28 cellular contexts compared by ENCODE assay signal in the genomic region with DNA sequence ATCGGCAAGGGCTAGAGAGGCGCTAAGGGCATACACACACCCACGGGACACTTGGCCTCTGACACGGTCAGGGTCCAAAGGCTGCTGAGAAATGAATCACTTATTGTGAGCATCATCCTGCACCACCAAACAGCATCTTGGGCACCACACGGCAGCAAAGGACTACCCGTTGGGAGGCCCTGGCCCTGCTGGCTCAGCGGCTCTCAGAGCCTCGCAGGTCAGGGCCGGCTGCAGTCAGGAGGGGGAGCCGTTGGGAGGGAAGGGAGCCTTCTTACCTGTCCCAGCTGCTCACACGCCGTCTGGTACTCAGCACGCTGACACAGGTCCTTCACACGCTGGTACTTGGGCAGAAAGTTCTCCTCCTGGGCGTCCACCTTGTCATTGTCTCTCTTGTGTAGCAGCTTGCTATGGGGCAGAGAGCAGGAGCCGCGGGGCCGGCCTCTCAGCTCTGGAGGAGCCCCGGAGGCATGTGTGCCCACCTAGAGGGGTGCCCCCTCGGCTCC.
DNase-seq lines count a peak whose midpoint lies in the region; ATAC-seq, FAIRE-seq and TF ChIP-seq lines count a peak whose summit lies in the region.
"Had no signal": no experiment of that assay in that cellular context is flagged by ENCODE, and none has a peak within 500 bp of the region (broad histone marks: within the 10 kb centered on the region; RNA-seq: fewer than 3 reads in every experiment).

No MANE protein-coding gene starts in this region.

- H4K20me1 ChIP-seq in HepG2 (ENCODE audit: insufficient read depth, low read length) (no peaks in the 10 kb centered on the region), PC-3 (ENCODE audit: low read length) (no peaks in the 10 kb centered on the region)

- TF ChIP-seq RAD21 in HepG2 (CRISPR knock-in tag; IDR thresholded peaks at IDR 0.05), result 0 out of 2 replicates have a peak, but pooled peaks have one; percentile 40

- TF ChIP-seq EP300 in HepG2 (IDR thresholded peaks at IDR 0.05; ENCODE audit: low read depth in 2 of 2, low read length in 2 of 2) (no peak), HepG2 (CRISPR knock-in tag; IDR thresholded peaks at IDR 0.05; ENCODE audit: borderline replicate concordance) (no peak)

- H3K27ac Mint-ChIP-seq in activated CD4-positive, alpha-beta T cell treated with anti-CD3 and anti-CD28 coated beads for 36 hours, result no peak overlapping the region
- H3K27ac Mint-ChIP-seq: activated CD8-positive, alpha-beta T cell treated with anti-CD3 and anti-CD28 coated beads for 36 hours; stimulated activated naive B cell treated with anti-CD40 and anti-IgM and Interleukin-4, amounts not matched to agents 10 μg/mL and 1 μg/mL and 100 μg/mL, for 72 hours had no signal

- peak overlapping the region; percentile 43 for H3K4me2 ChIP-seq in HepG2 (ENCODE audit: low read depth, low read length)
- no peak overlapping the region for H3K4me2 ChIP-seq in PC-3 (ENCODE audit: low read length)

- intact Hi-C loops in HepG2 (cut with micrococcal nuclease; ENCODE audit: unreplicated experiment), result loop anchor here (5.0 kb wide), 1 partner anchor 51 kb away; no protein-coding TSS in a partner anchor
- intact Hi-C loops in right lobe of liver (cut with DNase I), result loop anchor here in 1 of 2 donors (10.0 kb wide), 1 partner anchor 109 kb away; the partner anchor contains the start of gene SULF2
- intact Hi-C loops in PC-3 (cut with micrococcal nuclease), result loop anchor here (5.0 kb wide), 1 partner anchor 621 kb away; no protein-coding TSS in a partner anchor
- intact Hi-C loops in ascending aorta (cut with DNase I), result no loop called here
- intact Hi-C loops in activated CD4-positive, alpha-beta T cell treated with anti-CD3 and anti-CD28 coated beads for 36 hours (cut with DNase I, micrococcal nuclease), result loop anchor here (5.0 to 10.0 kb wide), 2 partner anchors 36 to 109 kb away; partner anchors contain the start of gene SULF2 (in 1 of the 2)

- TF ChIP-seq POLR2A in HepG2 (IDR thresholded peaks at IDR 0.05; ENCODE audit: insufficient read depth in 1 of 2, low read depth in 2 of 2, low read length in 2 of 2), result no peak
- no peak for TF ChIP-seq POLR2A in right lobe of liver (IDR thresholded peaks at IDR 0.05)

- H2AFZ ChIP-seq in HepG2 (ENCODE audit: low read length), result no peak overlapping the region
- no peak overlapping the region for H2AFZ ChIP-seq in PC-3 (ENCODE audit: low read length)

- H3K4me1 Mint-ChIP-seq in activated CD4-positive, alpha-beta T cell treated with anti-CD3 and anti-CD28 coated beads for 36 hours, result no peaks in the 10 kb centered on the region
- H3K4me1 Mint-ChIP-seq: nephron progenitor cell had no signal

- H3K27ac ChIP-seq in HepG2 (ENCODE audit: extremely low read length, insufficient read depth, low read length) (no peak overlapping the region), right lobe of liver (no peak overlapping the region), PC-3 (ENCODE audit: low read length) (no peak overlapping the region), ascending aorta (no peak overlapping the region)
- H3K27ac ChIP-seq: BLaER1 treated with 17β-estradiol and CSF1 and Interleukin-3, amounts not matched to agents 10 nM and 100 nM; colonic mucosa; esophagus muscularis mucosa; pancreas; suprapubic skin had no signal

- in situ Hi-C loops in HepG2 (cut with HindIII; ENCODE audit: extremely low pct_ligation_motif_present, low pct_unique_long_range_greater_than_20kb), result loop anchor here (5.0 kb wide), 1 partner anchor 36 kb away; no protein-coding TSS in a partner anchor

- H3K79me2 ChIP-seq in HepG2 (ENCODE audit: insufficient read depth, low read length) (no peaks in the 10 kb centered on the region), PC-3 (ENCODE audit: low read length) (no peaks in the 10 kb centered on the region)

- no peaks in the 10 kb centered on the region for H3K9me2 ChIP-seq in PC-3 (replicated peaks; ENCODE audit: low read length)

- DNase-seq in HepG2 (ENCODE audit: low spot score), result peak; percentile 48
- DNase-seq in right lobe of liver, result no peak
- DNase-seq in PC-3, result no peak
- DNase-seq in iPS-NIHi11 (ENCODE audit: low spot score), result peak; percentile 81
- no peak for DNase-seq in NCI-H1694 treated with DMSO at 0.1 percent for 48 hours (lab: John Stamatoyannopoulos, UW)
- DNase-seq in ascending aorta (ENCODE audit: low spot score in 2 of 2), result no peak
- no peak for DNase-seq in activated CD4-positive, alpha-beta T cell treated with anti-CD3 and anti-CD28 coated beads for 36 hours
- DNase-seq: activated CD8-positive, alpha-beta T cell treated with anti-CD3 and anti-CD28 coated beads for 36 hours; activated naive CD4-positive, alpha-beta T cell; colonic mucosa; hippocampal formation; left ventricle myocardium superior; NCI-H1048; NCI-H2081; NCI-H446 treated with DMSO at 0.1 percent for 48 hours; nephron progenitor cell; SIG-M5; stimulated activated CD4-positive, alpha-beta T cell treated with anti-CD3 and anti-CD28 coated beads, Interleukin-4, amount 100 ng/mL, for 1 hour; stimulated activated naive B cell treated with anti-CD40 and anti-IgM and Interleukin-4, amounts not matched to agents 10 μg/mL and 1 μg/mL and 100 μg/mL, for 72 hours had no signal

- FAIRE-seq in HepG2 (lab: Jason Lieb, UNC), result peak; percentile 39
- FAIRE-seq: bronchial epithelial cell, frontal cortex, islet of Langerhans, pancreas, urothelium cell line had no signal

- H3K27me3 ChIP-seq in HepG2 (ENCODE audit: control insufficient read depth in 1 of 2, insufficient read depth in 2 of 2, low read length in 2 of 2), result no peaks in the 10 kb centered on the region
- H3K27me3 ChIP-seq in right lobe of liver, result no peaks in the 10 kb centered on the region
- H3K27me3 ChIP-seq in PC-3 (ENCODE audit: low read length), result no peaks in the 10 kb centered on the region
- no peaks in the 10 kb centered on the region for H3K27me3 ChIP-seq in ascending aorta
- H3K27me3 ChIP-seq: BLaER1 treated with 17β-estradiol and CSF1 and Interleukin-3, amounts not matched to agents 10 nM and 100 nM; colonic mucosa; esophagus muscularis mucosa; pancreas; suprapubic skin had no signal

- no peaks in the 10 kb centered on the region for H3K9me3 Mint-ChIP-seq in activated CD4-positive, alpha-beta T cell treated with anti-CD3 and anti-CD28 coated beads for 36 hours (ENCODE audit: low read depth)
- H3K9me3 Mint-ChIP-seq: activated CD8-positive, alpha-beta T cell treated with anti-CD3 and anti-CD28 coated beads for 36 hours; nephron progenitor cell; stimulated activated naive B cell treated with anti-CD40 and anti-IgM and Interleukin-4, amounts not matched to agents 10 μg/mL and 1 μg/mL and 100 μg/mL, for 72 hours had no signal

- POLR2A ChIA-PET in HepG2 (lab: Yijun Ruan, JAX) (no interaction called here), PC-3 (lab: Charles Lee; ENCODE audit: unreplicated experiment) (no interaction called here)
- POLR2A ChIA-PET in activated CD4-positive, alpha-beta T cell treated with anti-CD3 and anti-CD28 coated beads for 36 hours (lab: Charles Lee), result no interaction called here

- H3K9me3 ChIP-seq in HepG2 (ENCODE audit: low read length) (no peaks in the 10 kb centered on the region), right lobe of liver (no peaks in the 10 kb centered on the region), PC-3 (ENCODE audit: low read length) (no peaks in the 10 kb centered on the region), ascending aorta (no peaks in the 10 kb centered on the region)
- H3K9me3 ChIP-seq: BLaER1 treated with 17β-estradiol and CSF1 and Interleukin-3, amounts not matched to agents 10 nM and 100 nM; colonic mucosa; esophagus muscularis mucosa; pancreas; suprapubic skin had no signal

- H3K4me1 ChIP-seq in HepG2 (ENCODE audit: insufficient read depth, low read length) (peaks cover 29% of the 10 kb centered on the region), right lobe of liver (no peaks in the 10 kb centered on the region), PC-3 (ENCODE audit: insufficient read depth, low read length) (no peaks in the 10 kb centered on the region), ascending aorta (no peaks in the 10 kb centered on the region)
- H3K4me1 ChIP-seq: colonic mucosa, pancreas, suprapubic skin had no signal

- H3K4me3 ChIP-seq in HepG2 (replicated peaks in 1 of 3; ENCODE audit: insufficient read depth in 1 of 3, low read depth in 2 of 3, low read length in 3 of 3), result peak overlapping the region in 1 of 3 experiments; percentile 3; a peak in 1 of 6 replicates
- no peak overlapping the region for H3K4me3 ChIP-seq in right lobe of liver
- no peak overlapping the region for H3K4me3 ChIP-seq in PC-3 (ENCODE audit: low read length)
- H3K4me3 ChIP-seq in ascending aorta, result no peak overlapping the region
- H3K4me3 ChIP-seq: BLaER1 treated with 17β-estradiol and CSF1 and Interleukin-3, amounts not matched to agents 10 nM and 100 nM; colonic mucosa; esophagus muscularis mucosa; pancreas; suprapubic skin had no signal

- TF ChIP-seq CTCF in HepG2 (CRISPR knock-in tag; IDR thresholded peaks at IDR 0.05) (peak; percentile 73), right lobe of liver (IDR thresholded peaks at IDR 0.05) (no peak), PC-3 (conservative IDR thresholded peaks at IDR 0.05; ENCODE audit: low read depth, low read length) (peak; percentile 32; the same call in 1 of the 2 replicates), ascending aorta (IDR thresholded peaks at IDR 0.05) (no peak)

- BruUV-seq in HepG2 (replicated peaks; lab: Mats Ljungman, UMichigan) (no TSS peak), PC-3 (replicated peaks; lab: Mats Ljungman, UMichigan) (no TSS peak)

- H3K4me3 Mint-ChIP-seq in activated CD4-positive, alpha-beta T cell treated with anti-CD3 and anti-CD28 coated beads for 36 hours, result no peak overlapping the region
- H3K4me3 Mint-ChIP-seq: activated CD8-positive, alpha-beta T cell treated with anti-CD3 and anti-CD28 coated beads for 36 hours; nephron progenitor cell; stimulated activated naive B cell treated with anti-CD40 and anti-IgM and Interleukin-4, amounts not matched to agents 10 μg/mL and 1 μg/mL and 100 μg/mL, for 72 hours had no signal

- ATAC-seq in HepG2 (peak; percentile 58), right lobe of liver (no peak), PC-3 (no peak), HG02870 (IDR thresholded peaks at IDR 0.05; ENCODE audit: unreplicated experiment) (no peak)
- ATAC-seq in activated CD4-positive, alpha-beta T cell treated with anti-CD3 and anti-CD28 coated beads for 36 hours, result no peak
- ATAC-seq: activated CD8-positive, alpha-beta T cell treated with anti-CD3 and anti-CD28 coated beads for 36 hours; left ventricle myocardium superior; pancreas; stimulated activated naive B cell treated with anti-CD40 and anti-IgM and Interleukin-4, amounts not matched to agents 10 μg/mL and 1 μg/mL and 100 μg/mL, for 72 hours had no signal

- 41% methylated on average over 18 of the region's 20 CpGs for WGBS in HepG2 (ENCODE audit: low lambda C conversion rate)
- 72% methylated on average over 5 of the region's 20 CpGs for WGBS in right lobe of liver (ENCODE audit: insufficient coverage, low coverage, low lambda C conversion rate, missing lambda C conversion rate)

- H3K36me3 ChIP-seq in HepG2 (replicated peaks in 1 of 2; ENCODE audit: control insufficient read depth in 1 of 2, insufficient read depth in 2 of 2, low read length in 2 of 2) (no peaks in the 10 kb centered on the region), right lobe of liver (peaks cover 0 to 3% (median 0%) of the 10 kb centered on the region in 4 donors), PC-3 (ENCODE audit: low read depth, low read length) (peaks cover 48% of the 10 kb centered on the region), ascending aorta (peaks cover 4 to 16% of the 10 kb centered on the region in 2 donors)
- H3K36me3 ChIP-seq: colonic mucosa, pancreas had no signal

- no peaks in the 10 kb centered on the region for H3F3A ChIP-seq in PC-3 (ENCODE audit: low read length, unreplicated experiment)

- H3K36me3 Mint-ChIP-seq in activated CD4-positive, alpha-beta T cell treated with anti-CD3 and anti-CD28 coated beads for 36 hours (ENCODE audit: low read depth), result no peaks in the 10 kb centered on the region
- H3K36me3 Mint-ChIP-seq: stimulated activated naive B cell treated with anti-CD40 and anti-IgM and Interleukin-4, amounts not matched to agents 10 μg/mL and 1 μg/mL and 100 μg/mL, for 72 hours had no signal

- H3K9ac ChIP-seq in HepG2 (ENCODE audit: insufficient read depth, low read depth, low read length) (no peak overlapping the region), PC-3 (ENCODE audit: low read length) (no peak overlapping the region)

- CTCF ChIA-PET in HepG2 (lab: Yijun Ruan, JAX; ENCODE audit: low intra/inter-chr PET ratio, low total read pairs), result interaction anchor here (1.5 to 3.2 kb wide), 4 partner anchors 12 to 945 kb away, joined by 5 to 40 read pairs (median 6); no protein-coding TSS in a partner anchor
- CTCF ChIA-PET in PC-3 (lab: Charles Lee), result no interaction called here
- CTCF ChIA-PET in activated CD4-positive, alpha-beta T cell treated with anti-CD3 and anti-CD28 coated beads for 36 hours (lab: Charles Lee), result interaction anchor here (0.6 to 5.8 kb wide), 3 partner anchors 224 to 944 kb away, joined by 3 to 43 read pairs (median 3); no protein-coding TSS in a partner anchor

- no peaks in the 10 kb centered on the region for H3K27me3 Mint-ChIP-seq in activated CD4-positive, alpha-beta T cell treated with anti-CD3 and anti-CD28 coated beads for 36 hours
- H3K27me3 Mint-ChIP-seq: activated CD8-positive, alpha-beta T cell treated with anti-CD3 and anti-CD28 coated beads for 36 hours; stimulated activated naive B cell treated with anti-CD40 and anti-IgM and Interleukin-4, amounts not matched to agents 10 μg/mL and 1 μg/mL and 100 μg/mL, for 72 hours had no signal

Comparison
In these comparisons a context has a peak if more than half of its experiments do, and no peak if none do; other contexts are left out.
1. DNase-seq: peak in HepG2 (single experiment) and iPS-NIHi11 (single experiment); none in right lobe of liver (0 of 3), PC-3 (single experiment), NCI-H1694 treated with DMSO at 0.1 percent for 48 hours (single experiment), ascending aorta (0 of 2) and activated CD4-positive, alpha-beta T cell treated with anti-CD3 and anti-CD28 coated beads for 36 hours (single experiment).
2. CTCF ChIP-seq: peak in HepG2 (single experiment) and PC-3 (single experiment); none in right lobe of liver (0 of 4) and ascending aorta (0 of 3).